ENCODE assay signal across 3 cellular contexts in the genomic region with DNA sequence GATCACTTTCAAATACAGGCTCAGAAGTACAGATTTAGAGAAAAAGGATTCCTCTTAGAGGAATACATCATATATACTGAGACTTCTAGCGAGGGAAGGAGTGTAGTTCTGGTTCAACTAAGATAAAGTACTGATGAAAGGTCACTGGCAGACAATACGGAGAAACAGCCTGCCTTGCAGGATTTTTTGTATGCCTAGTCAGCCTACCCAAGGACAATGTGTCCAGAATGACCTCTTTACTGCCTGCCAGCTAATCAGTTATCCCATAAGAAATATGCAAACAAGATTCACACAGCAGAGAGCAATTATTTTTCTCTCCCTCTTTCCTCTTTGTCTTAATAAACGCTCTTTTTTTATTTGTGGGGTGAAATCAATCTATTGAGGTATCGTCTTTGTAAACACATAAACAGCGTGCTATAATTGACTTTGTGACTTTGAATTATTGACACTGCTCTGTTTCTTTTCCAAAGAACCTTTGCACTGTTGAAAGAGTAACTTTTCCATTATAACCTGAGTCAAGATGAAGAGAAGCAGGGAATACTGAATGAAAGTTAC.
TF ChIP-seq lines count a peak whose summit lies in the region.

No MANE protein-coding gene starts in this region.

TF ChIP-seq in IMR-90, 13 proteins besides CTCF, POLR2A, EP300 and RAD21:
- TF ChIP-seq USF2 (IDR thresholded peaks at IDR 0.05; ENCODE audit: low read depth, low read length) (no peak), BHLHE40 (IDR thresholded peaks at IDR 0.05; ENCODE audit: low read depth, low read length) (no peak), CHD1 (IDR thresholded peaks at IDR 0.05; ENCODE audit: low read depth, low read length) (no peak), RCOR1 (IDR thresholded peaks at IDR 0.05; ENCODE audit: insufficient replicate concordance, low read length) (no peak), MAFK (IDR thresholded peaks at IDR 0.05; ENCODE audit: low read depth, low read length) (no peak), RFX5 (IDR thresholded peaks at IDR 0.05; ENCODE audit: low read depth, low read length) (no peak), MAZ (IDR thresholded peaks at IDR 0.05; ENCODE audit: borderline replicate concordance, low read depth, low read length) (no peak), NFE2L2 (IDR thresholded peaks at IDR 0.05; ENCODE audit: low read depth, low read length) (no peak), SMC3 (IDR thresholded peaks at IDR 0.05; ENCODE audit: low read depth, low read length) (no peak), FOS (IDR thresholded peaks at IDR 0.05; ENCODE audit: low read depth, low read length) (no peak), ELK1 (IDR thresholded peaks at IDR 0.05; ENCODE audit: borderline replicate concordance, low read depth, low read length) (no peak), CEBPB (IDR thresholded peaks at IDR 0.05; ENCODE audit: low read depth, low read length) (no peak), MXI1 (IDR thresholded peaks at IDR 0.05; ENCODE audit: borderline replicate concordance, low read depth, low read length) (no peak)

TF ChIP-seq in GM12878, 131 proteins besides CTCF, POLR2A, EP300 and RAD21 (continues in another document):
- TF ChIP-seq MTA3 (IDR thresholded peaks at IDR 0.05; ENCODE audit: borderline replicate concordance, low read length) (no peak), ASH2L (IDR thresholded peaks at IDR 0.05; ENCODE audit: borderline replicate concordance, low read depth) (no peak), TCF7 (IDR thresholded peaks at IDR 0.05; ENCODE audit: borderline replicate concordance) (no peak), GATAD2B (conservative IDR thresholded peaks at IDR 0.05; ENCODE audit: low read depth) (no peak), ATF3 (IDR thresholded peaks at IDR 0.05; ENCODE audit: borderline replicate concordance, extremely low read depth, low read depth, low read length) (no peak), FOS (IDR thresholded peaks at IDR 0.05; ENCODE audit: borderline replicate concordance, extremely low read depth, insufficient read length) (no peak), SUPT20H (IDR thresholded peaks at IDR 0.05; ENCODE audit: borderline replicate concordance, control insufficient read depth, low read depth, low read length) (no peak), ZSCAN29 (IDR thresholded peaks at IDR 0.05) (no peak), CUX1 (IDR thresholded peaks at IDR 0.05; ENCODE audit: insufficient replicate concordance, low read depth, low read length) (no peak), CBX3 (IDR thresholded peaks at IDR 0.05; ENCODE audit: borderline replicate concordance, low read depth) (no peak), IRF4 (IDR thresholded peaks at IDR 0.05; ENCODE audit: low read depth, low read length) (no peak)
- TF ChIP-seq, protein P1, sequence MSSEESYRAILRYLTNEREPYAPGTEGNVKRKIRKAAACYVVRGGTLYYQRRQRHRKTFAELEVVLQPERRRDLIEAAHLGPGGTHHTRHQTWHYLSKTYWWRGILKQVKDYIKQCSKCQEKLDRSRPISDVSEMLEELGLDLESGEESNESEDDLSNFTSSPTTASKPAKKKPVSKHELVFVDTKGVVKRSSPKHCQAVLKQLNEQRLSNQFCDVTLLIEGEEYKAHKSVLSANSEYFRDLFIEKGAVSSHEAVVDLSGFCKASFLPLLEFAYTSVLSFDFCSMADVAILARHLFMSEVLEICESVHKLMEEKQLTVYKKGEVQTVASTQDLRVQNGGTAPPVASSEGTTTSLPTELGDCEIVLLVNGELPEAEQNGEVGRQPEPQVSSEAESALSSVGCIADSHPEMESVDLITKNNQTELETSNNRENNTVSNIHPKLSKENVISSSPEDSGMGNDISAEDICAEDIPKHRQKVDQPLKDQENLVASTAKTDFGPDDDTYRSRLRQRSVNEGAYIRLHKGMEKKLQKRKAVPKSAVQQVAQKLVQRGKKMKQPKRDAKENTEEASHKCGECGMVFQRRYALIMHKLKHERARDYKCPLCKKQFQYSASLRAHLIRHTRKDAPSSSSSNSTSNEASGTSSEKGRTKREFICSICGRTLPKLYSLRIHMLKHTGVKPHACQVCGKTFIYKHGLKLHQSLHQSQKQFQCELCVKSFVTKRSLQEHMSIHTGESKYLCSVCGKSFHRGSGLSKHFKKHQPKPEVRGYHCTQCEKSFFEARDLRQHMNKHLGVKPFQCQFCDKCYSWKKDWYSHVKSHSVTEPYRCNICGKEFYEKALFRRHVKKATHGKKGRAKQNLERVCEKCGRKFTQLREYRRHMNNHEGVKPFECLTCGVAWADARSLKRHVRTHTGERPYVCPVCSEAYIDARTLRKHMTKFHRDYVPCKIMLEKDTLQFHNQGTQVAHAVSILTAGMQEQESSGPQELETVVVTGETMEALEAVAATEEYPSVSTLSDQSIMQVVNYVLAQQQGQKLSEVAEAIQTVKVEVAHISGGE (CRISPR knock-in tag; IDR thresholded peaks at IDR 0.05) = no peak
- TF ChIP-seq, protein P2, sequence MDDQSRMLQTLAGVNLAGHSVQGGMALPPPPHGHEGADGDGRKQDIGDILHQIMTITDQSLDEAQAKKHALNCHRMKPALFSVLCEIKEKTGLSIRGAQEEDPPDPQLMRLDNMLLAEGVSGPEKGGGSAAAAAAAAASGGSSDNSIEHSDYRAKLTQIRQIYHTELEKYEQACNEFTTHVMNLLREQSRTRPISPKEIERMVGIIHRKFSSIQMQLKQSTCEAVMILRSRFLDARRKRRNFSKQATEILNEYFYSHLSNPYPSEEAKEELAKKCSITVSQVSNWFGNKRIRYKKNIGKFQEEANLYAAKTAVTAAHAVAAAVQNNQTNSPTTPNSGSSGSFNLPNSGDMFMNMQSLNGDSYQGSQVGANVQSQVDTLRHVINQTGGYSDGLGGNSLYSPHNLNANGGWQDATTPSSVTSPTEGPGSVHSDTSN (IDR thresholded peaks at IDR 0.05; ENCODE audit: insufficient replicate concordance, low read depth, low read length) = no peak

TF ChIP-seq in HepG2, 621 proteins besides CTCF, POLR2A, EP300 and RAD21 (continues in another document):
- TF ChIP-seq TBX3 (IDR thresholded peaks at IDR 0.05; ENCODE audit: borderline replicate concordance) (peak; percentile 51; the same call in 1 of the 2 replicates), ZFP36L2 (CRISPR knock-in tag; IDR thresholded peaks at IDR 0.05) (no peak), NR2F6 (IDR thresholded peaks at IDR 0.05) (peak; percentile 57), NR2F6 (CRISPR knock-in tag; IDR thresholded peaks at IDR 0.05) (peak; percentile 58; the same call in 1 of the 2 replicates), NFKBIZ (CRISPR knock-in tag; IDR thresholded peaks at IDR 0.05) (0 out of 2 replicates have a peak, but pooled peaks have one; percentile 63), MATR3 (CRISPR knock-in tag; IDR thresholded peaks at IDR 0.05) (no peak), JUNB (CRISPR knock-in tag; IDR thresholded peaks at IDR 0.05; ENCODE audit: borderline replicate concordance) (no peak), ZNF235 (CRISPR knock-in tag; IDR thresholded peaks at IDR 0.05; ENCODE audit: borderline replicate concordance) (no peak), ZNF264 (CRISPR knock-in tag; IDR thresholded peaks at IDR 0.05) (peak; percentile 15; the same call in 1 of the 2 replicates), ZNF878 (CRISPR knock-in tag; IDR thresholded peaks at IDR 0.05) (0 out of 2 replicates have a peak, but pooled peaks have one; percentile 6), RARA (CRISPR knock-in tag; IDR thresholded peaks at IDR 0.05) (peak; percentile 65), ZNF670 (CRISPR knock-in tag; IDR thresholded peaks at IDR 0.05; ENCODE audit: borderline replicate concordance) (peak; percentile 32; the same call in 1 of the 2 replicates), ZNF432 (CRISPR knock-in tag; IDR thresholded peaks at IDR 0.05; ENCODE audit: borderline replicate concordance) (no peak), PAXIP1 (CRISPR knock-in tag; conservative IDR thresholded peaks at IDR 0.05) (peak; percentile 96), ZEB1 (IDR thresholded peaks at IDR 0.05; ENCODE audit: insufficient replicate concordance, low read depth) (no peak), SALL1 (CRISPR knock-in tag; IDR thresholded peaks at IDR 0.05) (peak; percentile 12; the same call in 1 of the 2 replicates), ZNF780A (CRISPR knock-in tag; IDR thresholded peaks at IDR 0.05) (0 out of 2 replicates have a peak, but pooled peaks have one; percentile 19), ZNF713 (CRISPR knock-in tag; IDR thresholded peaks at IDR 0.05) (no peak), NR2C2 (CRISPR knock-in tag; IDR thresholded peaks at IDR 0.05; ENCODE audit: borderline replicate concordance) (no peak), TEAD2 (CRISPR knock-in tag; IDR thresholded peaks at IDR 0.05) (no peak), SIX1 (CRISPR knock-in tag; IDR thresholded peaks at IDR 0.05; ENCODE audit: borderline replicate concordance) (0 out of 2 replicates have a peak, but pooled peaks have one; percentile 30), FLYWCH1 (CRISPR knock-in tag; IDR thresholded peaks at IDR 0.05) (no peak), GATAD2A (CRISPR knock-in tag; IDR thresholded peaks at IDR 0.05) (peak; percentile 71), TARDBP (CRISPR knock-in tag; IDR thresholded peaks at IDR 0.05) (0 out of 2 replicates have a peak, but pooled peaks have one; percentile 12), ZNF547 (CRISPR knock-in tag; IDR thresholded peaks at IDR 0.05) (no peak), CREM (IDR thresholded peaks at IDR 0.05) (peak; percentile 57), CREM (CRISPR knock-in tag; IDR thresholded peaks at IDR 0.05) (no peak), KLF13 (CRISPR knock-in tag; IDR thresholded peaks at IDR 0.05) (no peak), RNF219 (CRISPR knock-in tag; IDR thresholded peaks at IDR 0.05) (no peak), SKI (IDR thresholded peaks at IDR 0.05; ENCODE audit: partially characterized antibody) (no peak)
- TF ChIP-seq, protein P3, sequence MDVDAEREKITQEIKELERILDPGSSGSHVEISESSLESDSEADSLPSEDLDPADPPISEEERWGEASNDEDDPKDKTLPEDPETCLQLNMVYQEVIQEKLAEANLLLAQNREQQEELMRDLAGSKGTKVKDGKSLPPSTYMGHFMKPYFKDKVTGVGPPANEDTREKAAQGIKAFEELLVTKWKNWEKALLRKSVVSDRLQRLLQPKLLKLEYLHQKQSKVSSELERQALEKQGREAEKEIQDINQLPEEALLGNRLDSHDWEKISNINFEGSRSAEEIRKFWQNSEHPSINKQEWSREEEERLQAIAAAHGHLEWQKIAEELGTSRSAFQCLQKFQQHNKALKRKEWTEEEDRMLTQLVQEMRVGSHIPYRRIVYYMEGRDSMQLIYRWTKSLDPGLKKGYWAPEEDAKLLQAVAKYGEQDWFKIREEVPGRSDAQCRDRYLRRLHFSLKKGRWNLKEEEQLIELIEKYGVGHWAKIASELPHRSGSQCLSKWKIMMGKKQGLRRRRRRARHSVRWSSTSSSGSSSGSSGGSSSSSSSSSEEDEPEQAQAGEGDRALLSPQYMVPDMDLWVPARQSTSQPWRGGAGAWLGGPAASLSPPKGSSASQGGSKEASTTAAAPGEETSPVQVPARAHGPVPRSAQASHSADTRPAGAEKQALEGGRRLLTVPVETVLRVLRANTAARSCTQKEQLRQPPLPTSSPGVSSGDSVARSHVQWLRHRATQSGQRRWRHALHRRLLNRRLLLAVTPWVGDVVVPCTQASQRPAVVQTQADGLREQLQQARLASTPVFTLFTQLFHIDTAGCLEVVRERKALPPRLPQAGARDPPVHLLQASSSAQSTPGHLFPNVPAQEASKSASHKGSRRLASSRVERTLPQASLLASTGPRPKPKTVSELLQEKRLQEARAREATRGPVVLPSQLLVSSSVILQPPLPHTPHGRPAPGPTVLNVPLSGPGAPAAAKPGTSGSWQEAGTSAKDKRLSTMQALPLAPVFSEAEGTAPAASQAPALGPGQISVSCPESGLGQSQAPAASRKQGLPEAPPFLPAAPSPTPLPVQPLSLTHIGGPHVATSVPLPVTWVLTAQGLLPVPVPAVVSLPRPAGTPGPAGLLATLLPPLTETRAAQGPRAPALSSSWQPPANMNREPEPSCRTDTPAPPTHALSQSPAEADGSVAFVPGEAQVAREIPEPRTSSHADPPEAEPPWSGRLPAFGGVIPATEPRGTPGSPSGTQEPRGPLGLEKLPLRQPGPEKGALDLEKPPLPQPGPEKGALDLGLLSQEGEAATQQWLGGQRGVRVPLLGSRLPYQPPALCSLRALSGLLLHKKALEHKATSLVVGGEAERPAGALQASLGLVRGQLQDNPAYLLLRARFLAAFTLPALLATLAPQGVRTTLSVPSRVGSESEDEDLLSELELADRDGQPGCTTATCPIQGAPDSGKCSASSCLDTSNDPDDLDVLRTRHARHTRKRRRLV (CRISPR knock-in tag; IDR thresholded peaks at IDR 0.05) = peak; percentile 37; the same call in 1 of the 2 replicates
- TF ChIP-seq, protein P4, sequence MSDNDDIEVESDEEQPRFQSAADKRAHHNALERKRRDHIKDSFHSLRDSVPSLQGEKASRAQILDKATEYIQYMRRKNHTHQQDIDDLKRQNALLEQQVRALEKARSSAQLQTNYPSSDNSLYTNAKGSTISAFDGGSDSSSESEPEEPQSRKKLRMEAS (IDR thresholded peaks at IDR 0.05) = peak; percentile 22; the same call in 1 of the 2 replicates
